Comparison of ENCODE assay signal across 23 cellular contexts in genomic region chrX:96004386-96004785, GRCh38.
DNase-seq lines count a peak whose midpoint lies in the region; ATAC-seq, FAIRE-seq and TF ChIP-seq lines count a peak whose summit lies in the region.
"Had no signal": no experiment of that assay in that cellular context is flagged by ENCODE, and none has a peak within 500 bp of the region (broad histone marks: within the 10 kb centered on the region; RNA-seq: fewer than 3 reads in every experiment).

No MANE protein-coding gene starts in this region.

- no peaks in the 10 kb centered on the region for H3K27me3 ChIP-seq in astrocyte (ENCODE audit: insufficient read depth, low read length)
- H3K27me3 ChIP-seq: neutrophil, sigmoid colon, testis had no signal

- no peaks in the 10 kb centered on the region for H3K9me3 Mint-ChIP-seq in astrocyte (ENCODE audit: unreplicated experiment)
- H3K9me3 Mint-ChIP-seq in Calu3 (ENCODE audit: low read depth, unreplicated experiment) = no peaks in the 10 kb centered on the region
- H3K9me3 Mint-ChIP-seq: activated CD4-positive, alpha-beta T cell treated with anti-CD3 and anti-CD28 coated beads, Interleukin-2, amount 10 ng/mL, durations not matched to agents 24 days and 14 days; activated naive CD4-positive, alpha-beta T cell treated with anti-CD3 and anti-CD28 coated beads, Interleukin-2, amount 50 U/mL, for 24 hours had no signal

- H4K20me1 ChIP-seq in astrocyte (ENCODE audit: insufficient read depth, low read length) = no peaks in the 10 kb centered on the region

- intact Hi-C loops in Calu3 (cut with micrococcal nuclease; ENCODE audit: unreplicated experiment) = no loop called here

- H3K36me3 Mint-ChIP-seq in astrocyte (ENCODE audit: low read depth, unreplicated experiment) (no peaks in the 10 kb centered on the region), Calu3 (ENCODE audit: insufficient read depth, unreplicated experiment) (no peaks in the 10 kb centered on the region)
- H3K36me3 Mint-ChIP-seq: activated naive CD4-positive, alpha-beta T cell treated with anti-CD3 and anti-CD28 coated beads, Interleukin-2, amount 50 U/mL, for 24 hours had no signal

- in situ Hi-C loops in ACHN (cut with HindIII; ENCODE audit: low pct_ligation_motif_present, low pct_unique_long_range_greater_than_20kb, low sequenced_read_pairs) = no loop called here

- H3K9me3 ChIP-seq in astrocyte (ENCODE audit: insufficient read depth, low read depth, low read length) = no peaks in the 10 kb centered on the region
- H3K9me3 ChIP-seq: mucosa of descending colon, neutrophil, sigmoid colon, SK-N-SH, testis had no signal

- peak overlapping the region; percentile 65 for H3K27ac ChIP-seq in astrocyte (ENCODE audit: low read depth, low read length)
- H3K27ac ChIP-seq: neutrophil, sigmoid colon, testis had no signal

- peak overlapping the region; percentile 98 for H3K27ac Mint-ChIP-seq in astrocyte (ENCODE audit: unreplicated experiment)
- no peak overlapping the region for H3K27ac Mint-ChIP-seq in Calu3 (ENCODE audit: unreplicated experiment)
- H3K27ac Mint-ChIP-seq: activated CD4-positive, alpha-beta T cell treated with anti-CD3 and anti-CD28 coated beads, Interleukin-2, amount 10 ng/mL, durations not matched to agents 24 days and 14 days; activated naive CD4-positive, alpha-beta T cell treated with anti-CD3 and anti-CD28 coated beads, Interleukin-2, amount 50 U/mL, for 24 hours; B cell had no signal

- peaks cover 10% of the 10 kb centered on the region for H3K4me1 Mint-ChIP-seq in astrocyte (ENCODE audit: low read depth, unreplicated experiment)
- no peaks in the 10 kb centered on the region for H3K4me1 Mint-ChIP-seq in Calu3 (ENCODE audit: low read depth, unreplicated experiment)
- H3K4me1 Mint-ChIP-seq: activated CD4-positive, alpha-beta T cell treated with anti-CD3 and anti-CD28 coated beads, Interleukin-2, amount 10 ng/mL, durations not matched to agents 24 days and 14 days; activated naive CD4-positive, alpha-beta T cell treated with anti-CD3 and anti-CD28 coated beads, Interleukin-2, amount 50 U/mL, for 24 hours; B cell had no signal

- no peak for TF ChIP-seq CTCF in astrocyte (IDR thresholded peaks at IDR 0.05; ENCODE audit: insufficient read depth, low read depth, low read length)
- TF ChIP-seq CTCF in fibroblast of mammary gland (conservative IDR thresholded peaks at IDR 0.05; ENCODE audit: control insufficient read depth, insufficient read depth, low read depth, low read length) = no peak
- no peak for TF ChIP-seq CTCF in Calu3 (IDR thresholded peaks at IDR 0.05; ENCODE audit: unreplicated experiment)

- peak; percentile 65 for FAIRE-seq in astrocyte (lab: Jason Lieb, UNC)
- FAIRE-seq: HTR-8/SVneo, TTC549 had no signal

- BruUV-seq in Calu3 (replicated peaks; lab: Mats Ljungman, UMichigan) = no TSS peak

- DNase-seq in ELR (ENCODE audit: low read depth) = peak; percentile 32
- DNase-seq in astrocyte (ENCODE audit: low read depth) = peak; percentile 44
- peak; percentile 57 for DNase-seq in fibroblast of mammary gland (ENCODE audit: low read depth)
- peak; percentile 34 for DNase-seq in non-pigmented ciliary epithelial cell (ENCODE audit: low read depth)
- no peak for DNase-seq in Calu3
- no peak for DNase-seq in ACHN
- DNase-seq: activated CD4-positive, alpha-beta T cell treated with anti-CD3 and anti-CD28 coated beads, Interleukin-2, amount 10 ng/mL, durations not matched to agents 24 days and 14 days; activated T-cell treated with anti-CD3 and anti-CD28 coated beads for 4 hours; central memory CD4-positive, alpha-beta T cell; islet precursor cell; mucosa of descending colon; NCI-H446; sigmoid colon; SK-N-SH; stimulated activated CD4-positive, alpha-beta T cell treated with anti-CD3 and anti-CD28 coated beads, Interleukin-4, amount 100 ng/mL, for 24 hours; testis had no signal

- no peak overlapping the region for H3K9ac ChIP-seq in astrocyte (ENCODE audit: low read length)
- H3K9ac ChIP-seq: SK-N-SH had no signal

- no peaks in the 10 kb centered on the region for H3K4me1 ChIP-seq in astrocyte (ENCODE audit: insufficient read depth, low read length)
- H3K4me1 ChIP-seq: sigmoid colon, testis had no signal

- no peaks in the 10 kb centered on the region for H3K79me2 ChIP-seq in astrocyte (ENCODE audit: insufficient read depth, low read length)

- peak overlapping the region; percentile 44 for H3K4me2 ChIP-seq in astrocyte (ENCODE audit: low read length)
- H3K4me2 ChIP-seq: SK-N-SH had no signal

- H3K4me3 Mint-ChIP-seq in astrocyte (ENCODE audit: unreplicated experiment) = no peak overlapping the region
- H3K4me3 Mint-ChIP-seq in Calu3 (ENCODE audit: low read depth, unreplicated experiment) = no peak overlapping the region
- H3K4me3 Mint-ChIP-seq: activated CD4-positive, alpha-beta T cell treated with anti-CD3 and anti-CD28 coated beads, Interleukin-2, amount 10 ng/mL, durations not matched to agents 24 days and 14 days; activated naive CD4-positive, alpha-beta T cell treated with anti-CD3 and anti-CD28 coated beads, Interleukin-2, amount 50 U/mL, for 24 hours; B cell had no signal

- H3K4me3 ChIP-seq in astrocyte (ENCODE audit: insufficient read depth, low read depth, low read length) = no peak overlapping the region
- no peak overlapping the region for H3K4me3 ChIP-seq in fibroblast of mammary gland (ENCODE audit: control insufficient read depth, low read depth, low read length)
- H3K4me3 ChIP-seq: mucosa of descending colon, sigmoid colon, testis had no signal

- CTCF ChIA-PET in Calu3 (lab: Charles Lee) = no interaction called here

- H3K36me3 ChIP-seq in astrocyte (ENCODE audit: insufficient read depth, low read length) = no peaks in the 10 kb centered on the region
- H3K36me3 ChIP-seq: neutrophil, sigmoid colon had no signal

- H2AFZ ChIP-seq in astrocyte (ENCODE audit: low read depth, low read length) = no peak overlapping the region

- ATAC-seq in GM19035 (IDR thresholded peaks at IDR 0.05; ENCODE audit: unreplicated experiment) = no peak
- no peak for ATAC-seq in GM18909 (IDR thresholded peaks at IDR 0.05; ENCODE audit: poor library complexity, unreplicated experiment)
- ATAC-seq: mucosa of descending colon had no signal

- H3K27me3 Mint-ChIP-seq in astrocyte (ENCODE audit: low read depth, unreplicated experiment) = no peaks in the 10 kb centered on the region
- no peaks in the 10 kb centered on the region for H3K27me3 Mint-ChIP-seq in Calu3 (ENCODE audit: unreplicated experiment)
- H3K27me3 Mint-ChIP-seq: activated CD4-positive, alpha-beta T cell treated with anti-CD3 and anti-CD28 coated beads, Interleukin-2, amount 10 ng/mL, durations not matched to agents 24 days and 14 days; activated naive CD4-positive, alpha-beta T cell treated with anti-CD3 and anti-CD28 coated beads, Interleukin-2, amount 50 U/mL, for 24 hours; B cell had no signal

Comparison
In these comparisons a context has a peak if more than half of its experiments do, and no peak if none do; other contexts are left out.
1. DNase-seq: peak in ELR (single experiment), astrocyte (single experiment), fibroblast of mammary gland (single experiment) and non-pigmented ciliary epithelial cell (single experiment); none in Calu3 (single experiment) and ACHN (single experiment).